ENCODE assay signal across 1 cellular context in the genomic region with DNA sequence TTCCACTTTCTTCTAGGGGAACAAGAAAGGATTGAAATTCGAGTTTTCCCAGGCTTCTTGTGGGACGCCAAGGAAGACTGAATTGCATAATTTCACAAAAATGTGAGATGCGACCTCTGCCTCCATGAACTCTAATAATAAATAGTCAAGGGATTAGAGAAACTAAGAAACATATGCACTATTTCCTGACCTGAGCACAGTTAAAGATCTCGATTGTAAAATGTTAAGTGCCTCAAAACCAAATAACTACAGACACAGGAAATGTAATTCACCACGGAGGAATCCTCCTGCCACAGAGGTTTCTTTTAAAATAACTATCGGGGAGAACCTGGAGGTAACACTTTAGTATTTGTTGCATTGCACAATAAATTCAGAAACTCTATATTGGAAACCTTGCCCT.
TF ChIP-seq lines count a peak whose summit lies in the region.

No MANE protein-coding gene starts in this region.

TF ChIP-seq in SK-N-SH treated with all-trans-retinoic acid at 6 μM for 48 hours, 23 proteins besides CTCF, POLR2A, EP300 and RAD21 (continued from another document):
- TF ChIP-seq, protein P1, sequence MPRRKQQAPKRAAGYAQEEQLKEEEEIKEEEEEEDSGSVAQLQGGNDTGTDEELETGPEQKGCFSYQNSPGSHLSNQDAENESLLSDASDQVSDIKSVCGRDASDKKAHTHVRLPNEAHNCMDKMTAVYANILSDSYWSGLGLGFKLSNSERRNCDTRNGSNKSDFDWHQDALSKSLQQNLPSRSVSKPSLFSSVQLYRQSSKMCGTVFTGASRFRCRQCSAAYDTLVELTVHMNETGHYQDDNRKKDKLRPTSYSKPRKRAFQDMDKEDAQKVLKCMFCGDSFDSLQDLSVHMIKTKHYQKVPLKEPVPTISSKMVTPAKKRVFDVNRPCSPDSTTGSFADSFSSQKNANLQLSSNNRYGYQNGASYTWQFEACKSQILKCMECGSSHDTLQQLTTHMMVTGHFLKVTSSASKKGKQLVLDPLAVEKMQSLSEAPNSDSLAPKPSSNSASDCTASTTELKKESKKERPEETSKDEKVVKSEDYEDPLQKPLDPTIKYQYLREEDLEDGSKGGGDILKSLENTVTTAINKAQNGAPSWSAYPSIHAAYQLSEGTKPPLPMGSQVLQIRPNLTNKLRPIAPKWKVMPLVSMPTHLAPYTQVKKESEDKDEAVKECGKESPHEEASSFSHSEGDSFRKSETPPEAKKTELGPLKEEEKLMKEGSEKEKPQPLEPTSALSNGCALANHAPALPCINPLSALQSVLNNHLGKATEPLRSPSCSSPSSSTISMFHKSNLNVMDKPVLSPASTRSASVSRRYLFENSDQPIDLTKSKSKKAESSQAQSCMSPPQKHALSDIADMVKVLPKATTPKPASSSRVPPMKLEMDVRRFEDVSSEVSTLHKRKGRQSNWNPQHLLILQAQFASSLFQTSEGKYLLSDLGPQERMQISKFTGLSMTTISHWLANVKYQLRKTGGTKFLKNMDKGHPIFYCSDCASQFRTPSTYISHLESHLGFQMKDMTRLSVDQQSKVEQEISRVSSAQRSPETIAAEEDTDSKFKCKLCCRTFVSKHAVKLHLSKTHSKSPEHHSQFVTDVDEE (CRISPR knock-in tag; IDR thresholded peaks at IDR 0.05), result no peak
- TF ChIP-seq ISL1 (CRISPR knock-in tag; IDR thresholded peaks at IDR 0.05), result no peak
- TF ChIP-seq, protein P2, sequence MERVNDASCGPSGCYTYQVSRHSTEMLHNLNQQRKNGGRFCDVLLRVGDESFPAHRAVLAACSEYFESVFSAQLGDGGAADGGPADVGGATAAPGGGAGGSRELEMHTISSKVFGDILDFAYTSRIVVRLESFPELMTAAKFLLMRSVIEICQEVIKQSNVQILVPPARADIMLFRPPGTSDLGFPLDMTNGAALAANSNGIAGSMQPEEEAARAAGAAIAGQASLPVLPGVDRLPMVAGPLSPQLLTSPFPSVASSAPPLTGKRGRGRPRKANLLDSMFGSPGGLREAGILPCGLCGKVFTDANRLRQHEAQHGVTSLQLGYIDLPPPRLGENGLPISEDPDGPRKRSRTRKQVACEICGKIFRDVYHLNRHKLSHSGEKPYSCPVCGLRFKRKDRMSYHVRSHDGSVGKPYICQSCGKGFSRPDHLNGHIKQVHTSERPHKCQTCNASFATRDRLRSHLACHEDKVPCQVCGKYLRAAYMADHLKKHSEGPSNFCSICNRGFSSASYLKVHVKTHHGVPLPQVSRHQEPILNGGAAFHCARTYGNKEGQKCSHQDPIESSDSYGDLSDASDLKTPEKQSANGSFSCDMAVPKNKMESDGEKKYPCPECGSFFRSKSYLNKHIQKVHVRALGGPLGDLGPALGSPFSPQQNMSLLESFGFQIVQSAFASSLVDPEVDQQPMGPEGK (CRISPR knock-in tag; IDR thresholded peaks at IDR 0.05; ENCODE audit: borderline replicate concordance), result no peak
- no peak for TF ChIP-seq BACH2 (CRISPR knock-in tag; IDR thresholded peaks at IDR 0.05; ENCODE audit: borderline replicate concordance)
- TF ChIP-seq OSR1 (CRISPR knock-in tag; IDR thresholded peaks at IDR 0.05), result no peak
- TF ChIP-seq SNAI2 (CRISPR knock-in tag; IDR thresholded peaks at IDR 0.05), result no peak
